8 cellular contexts compared by ENCODE assay signal in genomic region chr15:72199721-72200212, GRCh38. TPM values are rescaled to one million over a fixed set of nuclear protein-coding genes. Genes with fewer than 3 reads are reported as not detected.
A peak's percentile ranks its signal among the peaks of the same experiment; 100 is the strongest.
DNase-seq lines count a peak whose midpoint lies in the region; ATAC-seq and TF ChIP-seq lines count a peak whose summit lies in the region.

No MANE protein-coding gene starts in this region.

- peaks cover 25% of the 10 kb centered on the region for H3K79me2 ChIP-seq in HCT116 (ENCODE audit: insufficient read depth, low read length)

- no TSS peak for BruUV-seq in HCT116 (replicated peaks; lab: Mats Ljungman, UMichigan)

- peaks cover 59% of the 10 kb centered on the region for H3K36me3 Mint-ChIP-seq in activated CD4-positive, alpha-beta T cell treated with anti-CD3 and anti-CD28 coated beads, Interleukin-2, amount 10 ng/mL, durations not matched to agents 7 days and 5 days (ENCODE audit: low read depth)

- peak; percentile 53 for ATAC-seq in HCT116
- ATAC-seq in right lobe of liver, result peak; percentile 92 to 97 (median 94)
- no peak for ATAC-seq in GM19455 (IDR thresholded peaks at IDR 0.05; ENCODE audit: unreplicated experiment)

- H3K9me3 ChIP-seq in HCT116 (ENCODE audit: control insufficient read depth in 1 of 2, insufficient read depth in 1 of 2, low read depth in 1 of 2, low read length in 2 of 2), result no peaks in the 10 kb centered on the region
- H3K9me3 ChIP-seq in right lobe of liver, result no peaks in the 10 kb centered on the region

- TF ChIP-seq RAD21 in HCT116 (IDR thresholded peaks at IDR 0.05; ENCODE audit: low read depth), result peak; percentile 86

- WGBS in right lobe of liver (ENCODE audit: insufficient coverage, low coverage, low lambda C conversion rate, missing lambda C conversion rate), result 22% methylated on average over 1 of the region's 2 CpGs

- no peak overlapping the region for H2AFZ ChIP-seq in HCT116 (ENCODE audit: low read depth, low read length, poor library complexity, severe bottlenecking)

- peaks cover 15% of the 10 kb centered on the region for H3K27me3 Mint-ChIP-seq in activated CD4-positive, alpha-beta T cell treated with anti-CD3 and anti-CD28 coated beads, Interleukin-2, amount 10 ng/mL, durations not matched to agents 7 days and 5 days

- H3K4me3 ChIP-seq in HCT116 (replicated peaks in 1 of 2; ENCODE audit: low read depth in 1 of 2, low read length in 2 of 2) (no peak overlapping the region), coronary artery (no peak overlapping the region), right lobe of liver (no peak overlapping the region)

- CTCF ChIA-PET in HCT116 (lab: Charles Lee), result interaction anchor here (0.6 to 1.5 kb wide), 7 partner anchors 17 to 914 kb away, joined by 3 to 7 read pairs (median 3); no protein-coding TSS in a partner anchor
- CTCF ChIA-PET in activated CD4-positive, alpha-beta T cell treated with anti-CD3 and anti-CD28 coated beads, Interleukin-2, amount 10 ng/mL, durations not matched to agents 7 days and 5 days (lab: Charles Lee), result interaction anchor here (0.5 to 6.5 kb wide), 7 partner anchors 10 to 909 kb away, joined by 4 to 36 read pairs (median 4); no protein-coding TSS in a partner anchor

- no peak for TF ChIP-seq POLR2A in HCT116 (IDR thresholded peaks at IDR 0.05; ENCODE audit: borderline replicate concordance, extremely low read depth, insufficient read depth, insufficient read length)
- no peak for TF ChIP-seq POLR2A in right lobe of liver (IDR thresholded peaks at IDR 0.05)

- H3K9ac ChIP-seq in HCT116 (ENCODE audit: low read length), result no peak overlapping the region

- H3K4me2 ChIP-seq in HCT116 (ENCODE audit: low read length), result no peak overlapping the region; the same call in 1 of the 2 replicates

- RAD21 ChIA-PET in HCT116 (lab: Charles Lee; ENCODE audit: low non-redundant PET in 1 of 2, low total read pairs in 2 of 2, uncharacterized antibody in 2 of 2, unreplicated experiment in 2 of 2), result interaction anchor here in 1 of 2 experiments (0.8 kb wide), 1 partner anchor 86 kb away, joined by 6 read pairs; no protein-coding TSS in a partner anchor

- H3K27me3 ChIP-seq in HCT116 (ENCODE audit: insufficient read depth, low read length) (no peaks in the 10 kb centered on the region), right lobe of liver (peaks cover 0 to 8% of the 10 kb centered on the region in 2 donors)

- peaks cover 17% of the 10 kb centered on the region for H3K4me1 Mint-ChIP-seq in activated CD4-positive, alpha-beta T cell treated with anti-CD3 and anti-CD28 coated beads, Interleukin-2, amount 10 ng/mL, durations not matched to agents 7 days and 5 days

- no peaks in the 10 kb centered on the region for H3K9me3 Mint-ChIP-seq in activated CD4-positive, alpha-beta T cell treated with anti-CD3 and anti-CD28 coated beads, Interleukin-2, amount 10 ng/mL, durations not matched to agents 7 days and 5 days

- H3K4me1 ChIP-seq in HCT116 (ENCODE audit: control insufficient read depth in 1 of 2, insufficient read depth in 2 of 2, low read length in 2 of 2) (peaks cover 5 to 32% of the 10 kb centered on the region in 2 experiments; a peak in 3 of 4 replicates), right lobe of liver (peaks cover 0 to 5% (median 0%) of the 10 kb centered on the region in 4 donors)

- intact Hi-C loops in HCT116 (cut with micrococcal nuclease) (loop anchor here (1.0 kb wide), 1 partner anchor 87 kb away; no protein-coding TSS in a partner anchor), right lobe of liver (cut with DNase I) (loop anchor here (10.0 kb wide), 1 partner anchor 85 kb away; no protein-coding TSS in a partner anchor)

- H3K27ac Mint-ChIP-seq in activated CD4-positive, alpha-beta T cell treated with anti-CD3 and anti-CD28 coated beads, Interleukin-2, amount 10 ng/mL, durations not matched to agents 7 days and 5 days, result no peak overlapping the region

- no peaks in the 10 kb centered on the region for H3K9me2 ChIP-seq in HCT116 (ENCODE audit: insufficient read depth)

- TF ChIP-seq CTCF in HCT116 (IDR thresholded peaks at IDR 0.05 in 2 of 3, conservative IDR thresholded peaks at IDR 0.05 in 1 of 3; ENCODE audit: borderline replicate concordance in 1 of 3, insufficient read depth in 1 of 3, low read depth in 2 of 3, low read length in 2 of 3) (peak; percentile 59 to 95 (median 86); a peak in 5 of 6 replicates), coronary artery (IDR thresholded peaks at IDR 0.05) (peak; percentile 85), right lobe of liver (IDR thresholded peaks at IDR 0.05) (peak; percentile 93 to 96 (median 94))

- H3K27ac ChIP-seq in HCT116 (ENCODE audit: low read depth, low read length) (peak overlapping the region; percentile 0; the same call in 1 of the 2 replicates), coronary artery (no peak overlapping the region), right lobe of liver (no peak overlapping the region)

- peaks cover 21% of the 10 kb centered on the region; the same call in 1 of the 2 replicates for H4K20me1 ChIP-seq in HCT116 (ENCODE audit: insufficient read depth)

- H3K4me3 Mint-ChIP-seq in activated CD4-positive, alpha-beta T cell treated with anti-CD3 and anti-CD28 coated beads, Interleukin-2, amount 10 ng/mL, durations not matched to agents 7 days and 5 days, result no peak overlapping the region

- DNase-seq in COLO829 (ENCODE audit: low spot score) (peak; percentile 53), HCT116 (ENCODE audit: low read depth, low spot score) (peak; percentile 65), NCI-H524 (lab: John Stamatoyannopoulos, UW) (peak; percentile 64 to 83), coronary artery (ENCODE audit: low spot score) (no peak), right lobe of liver (peak; percentile 74 to 87 (median 82))
- DNase-seq in activated CD4-positive, alpha-beta T cell treated with anti-CD3 and anti-CD28 coated beads, Interleukin-2, amount 10 ng/mL, durations not matched to agents 7 days and 5 days, result peak; percentile 80
- peak; percentile 43 to 61 (median 48) for DNase-seq in stimulated activated CD4-positive, alpha-beta T cell treated with anti-CD3 and anti-CD28 coated beads, TNF-alpha, amount 100 ng/mL, for 4 hours (ENCODE audit: low read depth in 3 of 3)

- POLR2A ChIA-PET in HCT116 (lab: Charles Lee), result interaction anchor here (1.2 to 1.7 kb wide), 3 partner anchors 28 to 39 kb away, joined by 4 to 7 read pairs (median 4); partner anchors contain the start of gene PKM
- POLR2A ChIA-PET in activated CD4-positive, alpha-beta T cell treated with anti-CD3 and anti-CD28 coated beads, Interleukin-2, amount 10 ng/mL, durations not matched to agents 7 days and 5 days (lab: Charles Lee), result no interaction called here

- H3K36me3 ChIP-seq in HCT116 (ENCODE audit: control insufficient read depth in 1 of 2, insufficient read depth in 2 of 2, low read length in 2 of 2) (peaks cover 42 to 55% of the 10 kb centered on the region in 2 experiments; a peak in 3 of 4 replicates), right lobe of liver (peaks cover 0 to 10% (median 0%) of the 10 kb centered on the region in 4 donors)

TF ChIP-seq in HCT116, 20 proteins besides CTCF, POLR2A, EP300 and RAD21:
- 0 out of 2 replicates have a peak, but pooled peaks have one; percentile 29 for TF ChIP-seq CBX3 (IDR thresholded peaks at IDR 0.05; ENCODE audit: low read depth)
- TF ChIP-seq CEBPB (IDR thresholded peaks at IDR 0.05; ENCODE audit: low read depth), result no peak
- TF ChIP-seq SRF (IDR thresholded peaks at IDR 0.05; ENCODE audit: low read depth), result no peak
- TF ChIP-seq JUND (IDR thresholded peaks at IDR 0.05), result no peak
- TF ChIP-seq POLR2AphosphoS5 (IDR thresholded peaks at IDR 0.05; ENCODE audit: low read depth, low read length), result peak; percentile 46; the same call in 1 of the 2 replicates
- no peak for TF ChIP-seq EZH2phosphoT487 (IDR thresholded peaks at IDR 0.05; ENCODE audit: borderline replicate concordance)

RNA-seq across cellular contexts. Expression of gene GRAMD2A, which starts 2.2 kb away (rescaled TPM):
- total RNA-seq in HCT116 (2021; ENCODE audit: unreplicated experiment), result 8.0 TPM
- 2.9 and 3.8 TPM in 2 replicates for polyA plus RNA-seq in HCT116 (2012)
- not detected for total RNA-seq in activated CD4-positive, alpha-beta T cell treated with anti-CD3 and anti-CD28 coated beads, Interleukin-2, amount 10 ng/mL, durations not matched to agents 7 days and 5 days
- not detected for total RNA-seq in right lobe of liver

RNA-seq across cellular contexts. Expression of gene PKM, which starts 31.2 kb away (rescaled TPM):
- total RNA-seq in HCT116 (2021; ENCODE audit: unreplicated experiment), result 1,664 TPM
- polyA plus RNA-seq in HCT116 (2012), result 2,370 and 2,533 TPM in 2 replicates
- total RNA-seq in activated CD4-positive, alpha-beta T cell treated with anti-CD3 and anti-CD28 coated beads, Interleukin-2, amount 10 ng/mL, durations not matched to agents 7 days and 5 days, result 1,000 to 10,000 TPM; 1,098 to 1,149 TPM
- 100 to 1,000 TPM in 1 of 6 experiments, 10 to 100 TPM in 5; 18.4 to 106 (median 27.2) TPM for total RNA-seq in right lobe of liver

Comparison
In these comparisons a context has a peak if more than half of its experiments do, and no peak if none do; other contexts are left out.
1. RNA of gene PKM, which starts 31.2 kb away (total RNA-seq): 1,664 TPM in HCT116 (single experiment) and 1,098 to 1,149 TPM in activated CD4-positive, alpha-beta T cell treated with anti-CD3 and anti-CD28 coated beads, Interleukin-2, amount 10 ng/mL, durations not matched to agents 7 days and 5 days; 18.4 to 106 TPM in right lobe of liver; every median in the first group is over 10 times any median in the second.
2. Peak in every context shown above with its lines, with median percentiles within 50 percentile points of each other: CTCF ChIP-seq.